In genomic region chr17:48545539-48545938, GRCh38 we compare ENCODE assay signal across 9 cellular contexts. TPM values are rescaled to one million over a fixed set of nuclear protein-coding genes. Genes with fewer than 3 reads are reported as not detected.
DNase-seq lines count a peak whose midpoint lies in the region; ATAC-seq and TF ChIP-seq lines count a peak whose summit lies in the region.
"Had no signal": no experiment of that assay in that cellular context is flagged by ENCODE, and none has a peak within 500 bp of the region (broad histone marks: within the 10 kb centered on the region; RNA-seq: fewer than 3 reads in every experiment).

No MANE protein-coding gene starts in this region.

- H3K4me3 Mint-ChIP-seq in activated T-cell treated with anti-CD3 and anti-CD28 coated beads, Interleukin-2, amount 50 U/mL, for 4 hours = peak overlapping the region; percentile 96

- no peak for ATAC-seq in activated T-cell treated with anti-CD3 and anti-CD28 coated beads, Interleukin-2, amount 50 U/mL, for 4 hours
- ATAC-seq in right lobe of liver (no peak), GM18867 (IDR thresholded peaks at IDR 0.05; ENCODE audit: unreplicated experiment) (no peak), mucosa of descending colon (no peak)

- H3K27me3 Mint-ChIP-seq in activated T-cell treated with anti-CD3 and anti-CD28 coated beads, Interleukin-2, amount 50 U/mL, for 4 hours (ENCODE audit: low read depth) = peaks cover 15% of the 10 kb centered on the region

- WGBS in right lobe of liver (ENCODE audit: insufficient coverage, low coverage, low lambda C conversion rate, missing lambda C conversion rate) = 89% methylated on average over 1 of the region's 1 CpG
- 55 to 88% methylated on average over 1 of the region's 1 CpG for WGBS in thyroid gland, 2 donors

- TF ChIP-seq CTCF in ascending aorta (IDR thresholded peaks at IDR 0.05) (no peak), right lobe of liver (IDR thresholded peaks at IDR 0.05) (no peak), thyroid gland (IDR thresholded peaks at IDR 0.05) (no peak), mucosa of descending colon (IDR thresholded peaks at IDR 0.05) (no peak)

- H3K9me3 Mint-ChIP-seq in activated T-cell treated with anti-CD3 and anti-CD28 coated beads, Interleukin-2, amount 50 U/mL, for 4 hours = no peaks in the 10 kb centered on the region

- peaks cover 49% of the 10 kb centered on the region for H3K4me1 Mint-ChIP-seq in activated T-cell treated with anti-CD3 and anti-CD28 coated beads, Interleukin-2, amount 50 U/mL, for 4 hours (ENCODE audit: low read depth)

- H3K4me3 ChIP-seq in ascending aorta (peak overlapping the region; percentile 76 to 83), right lobe of liver (no peak overlapping the region), thyroid gland (replicated peaks in 1 of 3) (no peak overlapping the region), mucosa of descending colon (no peak overlapping the region)

- H3K9me3 ChIP-seq in ascending aorta (no peaks in the 10 kb centered on the region), right lobe of liver (no peaks in the 10 kb centered on the region), thyroid gland (no peaks in the 10 kb centered on the region), mucosa of descending colon (no peaks in the 10 kb centered on the region)

- H3K4me1 ChIP-seq in ascending aorta = peaks cover 6 to 48% of the 10 kb centered on the region in 2 donors
- peaks cover 0 to 6% (median 0%) of the 10 kb centered on the region in 4 donors for H3K4me1 ChIP-seq in right lobe of liver
- H3K4me1 ChIP-seq in thyroid gland = no peaks in the 10 kb centered on the region
- peaks cover 15% of the 10 kb centered on the region for H3K4me1 ChIP-seq in mucosa of descending colon (ENCODE audit: low read depth)

- H3K27me3 ChIP-seq in ascending aorta (no peaks in the 10 kb centered on the region), right lobe of liver (peaks cover 0 to 11% of the 10 kb centered on the region in 2 donors), thyroid gland (peaks cover 53% of the 10 kb centered on the region)

- TF ChIP-seq POLR2A in right lobe of liver (IDR thresholded peaks at IDR 0.05) (no peak), thyroid gland (IDR thresholded peaks at IDR 0.05) (no peak)

- intact Hi-C loops in ascending aorta (cut with DNase I) = no loop called here
- intact Hi-C loops in right lobe of liver (cut with DNase I) = no loop called here
- intact Hi-C loops in thyroid gland (cut with DNase I) = no loop called here
- intact Hi-C loops in mucosa of descending colon (cut with DNase I, micrococcal nuclease) = no loop called here

- no peaks in the 10 kb centered on the region for H3K36me3 Mint-ChIP-seq in activated T-cell treated with anti-CD3 and anti-CD28 coated beads, Interleukin-2, amount 50 U/mL, for 4 hours (ENCODE audit: insufficient read depth)

- peaks cover 7 to 19% of the 10 kb centered on the region in 2 donors for H3K36me3 ChIP-seq in ascending aorta
- H3K36me3 ChIP-seq in right lobe of liver = no peaks in the 10 kb centered on the region
- no peaks in the 10 kb centered on the region for H3K36me3 ChIP-seq in thyroid gland
- no peaks in the 10 kb centered on the region for H3K36me3 ChIP-seq in mucosa of descending colon (ENCODE audit: low read depth)

- H3K27ac ChIP-seq in ascending aorta = peak overlapping the region; percentile 93 to 97
- peak overlapping the region; percentile 64 to 78 (median 75) for H3K27ac ChIP-seq in right lobe of liver
- peak overlapping the region; percentile 73 to 78 (median 74) for H3K27ac ChIP-seq in thyroid gland

- DNase-seq in activated T-cell treated with anti-CD3 and anti-CD28 coated beads, Interleukin-2, amount 50 U/mL, for 4 hours = no peak
- DNase-seq in activated T-cell treated with anti-CD3 and anti-CD28 coated beads, Interleukin-2, amount 50 U/mL, for 1 hour = no peak
- no peak for DNase-seq in ascending aorta (ENCODE audit: low spot score in 2 of 2)
- DNase-seq in right lobe of liver = no peak
- no peak for DNase-seq in thyroid gland
- DNase-seq in mucosa of descending colon = no peak
- DNase-seq in hepatic stellate cell (ENCODE audit: low spot score) = no peak

RNA-seq across cellular contexts. Expression of gene HOXB2, which starts 0.6 kb away (rescaled TPM):
- total RNA-seq in activated T-cell treated with anti-CD3 and anti-CD28 coated beads, Interleukin-2, amount 50 U/mL, for 4 hours = 10 to 100 TPM; 12.9 to 21.3 (median 12.9) TPM
- total RNA-seq in ascending aorta (55.3 TPM), right lobe of liver (1 to 10 TPM; 1.1 to 1.9 (median 1.5) TPM), thyroid gland (1 to 10 TPM; 2.6 to 9.4 (median 5.2) TPM), mucosa of descending colon (10 to 100 TPM in 1 of 3 donors, 1 to 10 TPM in 1, under 1 TPM in 1; 0.93 to 32.4 (median 3.3) TPM)

RNA-seq across cellular contexts. Expression of gene HOXB1, which starts 14.7 kb away (rescaled TPM):
- not detected for total RNA-seq in activated T-cell treated with anti-CD3 and anti-CD28 coated beads, Interleukin-2, amount 50 U/mL, for 4 hours
- total RNA-seq in ascending aorta (not detected), right lobe of liver (not detected), thyroid gland (not detected), mucosa of descending colon (not detected)
- total RNA-seq: subcutaneous adipose tissue had no signal

RNA-seq across cellular contexts. Expression of gene HOXB4, which starts 32.6 kb away (rescaled TPM):
- 1 to 10 TPM in 2 of 3 donors, under 1 TPM in 1; 0.94 to 1.6 (median 1.4) TPM for total RNA-seq in activated T-cell treated with anti-CD3 and anti-CD28 coated beads, Interleukin-2, amount 50 U/mL, for 4 hours
- total RNA-seq in ascending aorta (20.4 TPM), right lobe of liver (1 to 10 TPM in 1 of 6 experiments, under 1 TPM in 5; 0.31 to 1.1 (median 0.68) TPM), thyroid gland (1 to 10 TPM in 1 of 4 donors, under 1 TPM in 3; 0.67 to 1.2 (median 0.80) TPM), mucosa of descending colon (10 to 100 TPM in 1 of 3 donors, 1 to 10 TPM in 2; 4.5 to 14.6 (median 5.3) TPM)

RNA-seq across cellular contexts. Expression of gene HOXB3, which starts 44.5 kb away (rescaled TPM):
- total RNA-seq in activated T-cell treated with anti-CD3 and anti-CD28 coated beads, Interleukin-2, amount 50 U/mL, for 4 hours = 1 to 10 TPM in 1 of 3 donors, under 1 TPM in 2; 0.50 to 1.0 (median 0.81) TPM
- total RNA-seq in ascending aorta (19.3 TPM), right lobe of liver (1 to 10 TPM in 5 of 6 experiments, under 1 TPM in 1; 0.99 to 3.2 (median 2.6) TPM), thyroid gland (1 to 10 TPM; 1.5 to 6.7 (median 4.3) TPM), mucosa of descending colon (10 to 100 TPM; 42.4 to 64.8 (median 43.4) TPM)

RNA-seq across cellular contexts. Expression of gene HOXB5, which starts 48.0 kb away (rescaled TPM):
- under 1 TPM in 1 of 3 donors, not detected in 2; 0.08 TPM for total RNA-seq in activated T-cell treated with anti-CD3 and anti-CD28 coated beads, Interleukin-2, amount 50 U/mL, for 4 hours
- 0.53 TPM for total RNA-seq in ascending aorta
- total RNA-seq in right lobe of liver = under 1 TPM in 5 of 6 experiments, not detected in 1; 0.11 to 0.29 (median 0.19) TPM
- total RNA-seq in thyroid gland = 1 to 10 TPM in 1 of 4 donors, under 1 TPM in 2, not detected in 1; 0.11 to 1.6 (median 0.49) TPM
- total RNA-seq in mucosa of descending colon = 10 to 100 TPM; 16.2 to 29.3 (median 19.9) TPM

Comparison
In these comparisons a context has a peak if more than half of its experiments do, and no peak if none do; other contexts are left out.
1. H3K4me3 ChIP-seq: peak in ascending aorta (2 of 2); none in right lobe of liver (0 of 3), thyroid gland (0 of 3) and mucosa of descending colon (single experiment).
2. Peak in every context shown above with its lines, with median percentiles within 50 percentile points of each other: H3K27ac ChIP-seq.